In the genomic region with DNA sequence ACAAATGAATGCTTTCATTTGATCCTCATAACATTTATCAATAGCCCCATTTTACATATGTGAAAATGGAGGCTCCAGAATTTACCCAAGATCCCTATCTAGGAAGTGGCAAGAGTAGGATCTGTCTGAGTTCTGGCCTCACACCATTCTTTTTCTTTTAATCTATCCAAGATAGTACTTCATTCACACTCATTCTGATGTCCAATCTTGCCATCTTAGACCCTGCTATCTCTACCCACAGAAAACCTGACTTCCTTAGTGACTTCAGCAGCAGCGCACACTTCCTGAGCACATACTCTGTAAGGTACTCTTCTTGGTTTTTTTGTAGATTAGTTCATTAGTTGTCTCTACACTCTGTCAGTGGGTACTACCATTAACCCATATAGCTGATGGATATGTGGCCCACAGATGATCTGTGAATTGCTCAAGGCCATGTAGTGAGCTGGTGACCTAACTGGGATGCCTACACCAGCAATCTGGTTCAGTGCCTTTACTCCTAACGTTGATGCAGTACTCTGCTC, we compare ENCODE assay signal across 10 cellular contexts. TPM values are rescaled to one million over a fixed set of nuclear protein-coding genes. Genes with fewer than 3 reads are reported as not detected.
DNase-seq lines count a peak whose midpoint lies in the region; ATAC-seq, FAIRE-seq and TF ChIP-seq lines count a peak whose summit lies in the region.
"Had no signal": no experiment of that assay in that cellular context is flagged by ENCODE, and none has a peak within 500 bp of the region (broad histone marks: within the 10 kb centered on the region; RNA-seq: fewer than 3 reads in every experiment).

No MANE protein-coding gene starts in this region.

- H3K27ac ChIP-seq in CD8-positive, alpha-beta memory T cell (ENCODE audit: low read depth, low read length): peak overlapping the region; percentile 86
- peak overlapping the region; percentile 81 for H3K27ac ChIP-seq in OCI-LY7 (ENCODE audit: low read depth, low read length, poor library complexity, severe bottlenecking)
- peak overlapping the region; percentile 74 to 100 (median 99) for H3K27ac ChIP-seq in dorsolateral prefrontal cortex
- H3K27ac ChIP-seq in psoas muscle: peak overlapping the region; percentile 60
- H3K27ac ChIP-seq in neuronal stem cell (replicated peaks; ENCODE audit: low read length): no peak overlapping the region

- no peak overlapping the region for H2BK5ac ChIP-seq in neuronal stem cell (ENCODE audit: low read length)

- no peak for DNase-seq in CD8-positive, alpha-beta memory T cell
- DNase-seq in OCI-LY7 (ENCODE audit: low spot score): no peak
- no peak for DNase-seq in dorsolateral prefrontal cortex
- DNase-seq in psoas muscle: no peak
- no peak for DNase-seq in GM03348 (ENCODE audit: low spot score)
- no peak for DNase-seq in GM12892 (ENCODE audit: insufficient read length)
- no peak for DNase-seq in neuronal stem cell (ENCODE audit: low spot score)
- DNase-seq: NCI-H1092 treated with DMSO at 0.1 percent for 48 hours, SIG-M5 had no signal

- H3K4me1 ChIP-seq in CD8-positive, alpha-beta memory T cell (ENCODE audit: insufficient read depth, low read length): peaks cover 73% of the 10 kb centered on the region
- H3K4me1 ChIP-seq in OCI-LY7 (ENCODE audit: insufficient read depth, low read length, poor library complexity, severe bottlenecking) (peaks cover 59% of the 10 kb centered on the region), psoas muscle (peaks cover 85% of the 10 kb centered on the region), neuronal stem cell (ENCODE audit: control insufficient read depth in 2 of 2, insufficient read depth in 1 of 2, low read depth in 1 of 2, low read length in 2 of 2) (peaks cover 10 to 17% of the 10 kb centered on the region in 2 donors)

- no peaks in the 10 kb centered on the region for H4K20me1 ChIP-seq in OCI-LY7 (ENCODE audit: insufficient read depth, low read length)

- peaks cover 22% of the 10 kb centered on the region; the same call in 1 of the 2 replicates for H3K79me2 ChIP-seq in OCI-LY7 (ENCODE audit: insufficient read depth, low read depth, low read length)

- H3K27ac Mint-ChIP-seq in CD8-positive, alpha-beta memory T cell: peak overlapping the region; percentile 95 to 100 (median 98)

- no TSS peak for BruUV-seq in OCI-LY7 (replicated peaks; lab: Mats Ljungman, UMichigan)

- CTCF ChIA-PET in CD8-positive, alpha-beta memory T cell (lab: Charles Lee): interaction anchor here (1.0 to 12.2 kb wide), 7 partner anchors 10 to 61 kb away, joined by 3 to 138 read pairs (median 8); a partner anchor contains a TSS
- CTCF ChIA-PET in OCI-LY7 (lab: Charles Lee; ENCODE audit: unreplicated experiment): interaction anchor here (0.7 to 2.0 kb wide), 5 partner anchors 9 to 12 kb away, joined by 3 to 10 read pairs (median 4); no protein-coding TSS in a partner anchor

- peak overlapping the region; percentile 80 for H3K4me3 ChIP-seq in CD8-positive, alpha-beta memory T cell (ENCODE audit: low read length)
- no peak overlapping the region for H3K4me3 ChIP-seq in OCI-LY7 (ENCODE audit: low read depth, low read length, poor library complexity, severe bottlenecking)
- no peak overlapping the region for H3K4me3 ChIP-seq in dorsolateral prefrontal cortex
- no peak overlapping the region for H3K4me3 ChIP-seq in psoas muscle
- H3K4me3 ChIP-seq in neuronal stem cell (ENCODE audit: low read length in 2 of 2): no peak overlapping the region

- no peaks in the 10 kb centered on the region for H3K27me3 Mint-ChIP-seq in CD8-positive, alpha-beta memory T cell

- H3K14ac ChIP-seq in neuronal stem cell (ENCODE audit: low read length): no peak overlapping the region

- no peaks in the 10 kb centered on the region for H3K9me3 Mint-ChIP-seq in CD8-positive, alpha-beta memory T cell

- H3K9ac ChIP-seq in neuronal stem cell (ENCODE audit: low read depth, low read length, poor library complexity): no peak overlapping the region

- peaks cover 2 to 16% (median 7%) of the 10 kb centered on the region in 3 donors for H3K36me3 Mint-ChIP-seq in CD8-positive, alpha-beta memory T cell

- no peak overlapping the region for H3K4ac ChIP-seq in neuronal stem cell (ENCODE audit: low read length)

- H3K79me1 ChIP-seq in neuronal stem cell (ENCODE audit: low read depth, low read length): peaks cover 7% of the 10 kb centered on the region

- H3K4me2 ChIP-seq in OCI-LY7 (ENCODE audit: low read length) (peak overlapping the region; percentile 88), neuronal stem cell (ENCODE audit: insufficient read depth, low read length, poor library complexity, severe bottlenecking) (no peak overlapping the region)

- H4K8ac ChIP-seq in neuronal stem cell (ENCODE audit: low read depth, low read length): no peak overlapping the region

- H3K9me3 ChIP-seq in CD8-positive, alpha-beta memory T cell (ENCODE audit: low read length): no peaks in the 10 kb centered on the region
- H3K9me3 ChIP-seq in OCI-LY7 (ENCODE audit: low read length) (no peaks in the 10 kb centered on the region), psoas muscle (no peaks in the 10 kb centered on the region), neuronal stem cell (replicated peaks in 1 of 2; ENCODE audit: control insufficient read depth in 2 of 2, insufficient read depth in 1 of 2, low read depth in 1 of 2, low read length in 2 of 2) (no peaks in the 10 kb centered on the region)

- POLR2A ChIA-PET in CD8-positive, alpha-beta memory T cell (lab: Charles Lee): interaction anchor here (0.8 to 3.0 kb wide), 2 partner anchors 46 to 49 kb away, joined by 3 to 35 read pairs; a partner anchor contains a TSS
- POLR2A ChIA-PET in OCI-LY7 (lab: Charles Lee): interaction anchor here (0.6 to 4.3 kb wide), 9 partner anchors 9 to 48 kb away, joined by 3 to 34 read pairs (median 5); no protein-coding TSS in a partner anchor

- H3K36me3 ChIP-seq in CD8-positive, alpha-beta memory T cell (ENCODE audit: insufficient read depth, low read length): no peaks in the 10 kb centered on the region
- H3K36me3 ChIP-seq in OCI-LY7 (ENCODE audit: insufficient read depth, low read length) (peaks cover 52% of the 10 kb centered on the region), psoas muscle (ENCODE audit: insufficient read depth in 1 of 2, low read depth in 1 of 2) (peaks cover 4 to 10% of the 10 kb centered on the region in 2 donors), neuronal stem cell (replicated peaks in 1 of 2; ENCODE audit: control insufficient read depth in 2 of 2, insufficient read depth in 2 of 2, low read length in 2 of 2) (peaks cover 0 to 57% of the 10 kb centered on the region in 2 donors)

- no peaks in the 10 kb centered on the region for H3K27me3 ChIP-seq in CD8-positive, alpha-beta memory T cell (ENCODE audit: insufficient read depth, low read length, poor library complexity, severe bottlenecking)
- no peaks in the 10 kb centered on the region for H3K27me3 ChIP-seq in dorsolateral prefrontal cortex
- no peaks in the 10 kb centered on the region for H3K27me3 ChIP-seq in psoas muscle (ENCODE audit: insufficient read depth in 3 of 3, low read length in 2 of 3)
- H3K27me3 ChIP-seq in neuronal stem cell (ENCODE audit: control insufficient read depth in 3 of 3, insufficient read depth in 3 of 3, low read depth in 1 of 3, low read length in 3 of 3): no peaks in the 10 kb centered on the region

- no peak for TF ChIP-seq CTCF in OCI-LY7 (conservative IDR thresholded peaks at IDR 0.05; ENCODE audit: low read length)
- TF ChIP-seq CTCF in dorsolateral prefrontal cortex (IDR thresholded peaks at IDR 0.05 in 54 of 56, conservative IDR thresholded peaks at IDR 0.05 in 2 of 56; ENCODE audit: low read depth in 1 of 56, partially characterized antibody in 56 of 56): no peak
- no peak for TF ChIP-seq CTCF in psoas muscle (IDR thresholded peaks at IDR 0.05)

- H3K4me1 Mint-ChIP-seq in CD8-positive, alpha-beta memory T cell: peaks cover 77 to 87% (median 78%) of the 10 kb centered on the region in 3 donors

- WGBS in psoas muscle, 3 donors: 56 to 70% (median 61%) methylated on average over 2 of the region's 2 CpGs
- WGBS in neuronal stem cell (ENCODE audit: extremely low coverage in 2 of 2, insufficient read length in 2 of 2, insufficient replicate concordance in 1 of 2), 2 donors: no CpG with 5 or more reads among the region's 2 CpGs

- H2BK12ac ChIP-seq in neuronal stem cell (ENCODE audit: low read length): no peak overlapping the region

- H2BK15ac ChIP-seq in neuronal stem cell (ENCODE audit: low read length): no peak overlapping the region

- peak overlapping the region; percentile 88 to 97 (median 94) for H3K4me3 Mint-ChIP-seq in CD8-positive, alpha-beta memory T cell

- intact Hi-C loops in OCI-LY7 (cut with micrococcal nuclease; ENCODE audit: unreplicated experiment) (no loop called here), dorsolateral prefrontal cortex (cut with DNase I) (no loop called here), psoas muscle (cut with DNase I) (no loop called here)

- no peak overlapping the region for H4K91ac ChIP-seq in neuronal stem cell (ENCODE audit: low read depth, low read length, poor library complexity)

- FAIRE-seq in GM12892 (lab: Jason Lieb, UNC): no peak

- H3K9me2 ChIP-seq in OCI-LY7 (ENCODE audit: insufficient read depth, low read length): no peaks in the 10 kb centered on the region

- H2AK5ac ChIP-seq in neuronal stem cell (ENCODE audit: low read depth, low read length): no peak overlapping the region

- H2AFZ ChIP-seq in OCI-LY7 (ENCODE audit: low read length) (no peak overlapping the region), neuronal stem cell (ENCODE audit: low read length) (no peak overlapping the region)

- TF ChIP-seq POLR2A in GM12892 (IDR thresholded peaks at IDR 0.05; ENCODE audit: low read depth, low read length): no peak

- H2BK120ac ChIP-seq in neuronal stem cell (ENCODE audit: low read depth, low read length): no peak overlapping the region

- no peak for ATAC-seq in psoas muscle
- no peak for ATAC-seq in HG03175 (IDR thresholded peaks at IDR 0.05; ENCODE audit: unreplicated experiment)

- no peak overlapping the region for H3K23ac ChIP-seq in neuronal stem cell (ENCODE audit: low read depth, low read length, poor library complexity)

- H3K18ac ChIP-seq in neuronal stem cell (ENCODE audit: low read length): no peak overlapping the region

RNA-seq across cellular contexts. Expression of a gene that starts 36.3 kb away (rescaled TPM):
- not detected for total RNA-seq in CD8-positive, alpha-beta memory T cell
- not detected for polyA plus RNA-seq in CD8-positive, alpha-beta memory T cell
- not detected in 2 replicates for total RNA-seq in OCI-LY7 (2014; rRNA removed; shearing (Covaris generic))
- total RNA-seq in OCI-LY7 (2022) (not detected in 2 replicates), dorsolateral prefrontal cortex (1 to 10 TPM in 73 of 120 experiments, under 1 TPM in 16, not detected in 31; 0.66 to 5.5 (median 1.8) TPM), psoas muscle (1 to 10 TPM; 3.5 to 8.1 (median 5.0) TPM)
- polyA plus RNA-seq in psoas muscle: 10 to 100 TPM in 2 of 3 donors, 1 to 10 TPM in 1; 7.0 to 13.2 (median 11.9) TPM
- not detected for polyA plus RNA-seq in GM12892 (2012; ENCODE audit: missing spikeins)
- 0.10 TPM for polyA plus RNA-seq in neuronal stem cell (2013, experiment 1 of 2)
- polyA plus RNA-seq in neuronal stem cell (2013, experiment 2 of 2): not detected

RNA-seq across cellular contexts. Expression of a gene that starts 48.7 kb away (rescaled TPM):
- 100 to 1,000 TPM; 328 TPM for total RNA-seq in CD8-positive, alpha-beta memory T cell
- polyA plus RNA-seq in CD8-positive, alpha-beta memory T cell: 32.1 TPM
- 83.2 and 88.8 TPM in 2 replicates for total RNA-seq in OCI-LY7 (2014; rRNA removed; shearing (Covaris generic))
- 64.2 and 71.5 TPM in 2 replicates for total RNA-seq in OCI-LY7 (2022)
- 100 to 1,000 TPM in 77 of 120 experiments, 10 to 100 TPM in 43; 79.5 to 144 (median 103) TPM for total RNA-seq in dorsolateral prefrontal cortex
- 10 to 100 TPM; 34.5 to 95.1 (median 76.3) TPM for total RNA-seq in psoas muscle
- polyA plus RNA-seq in psoas muscle: 100 to 1,000 TPM in 1 of 3 donors, 10 to 100 TPM in 2; 42.3 to 204 (median 48.2) TPM
- polyA plus RNA-seq in GM12892 (2012; ENCODE audit: missing spikeins): 45.0 TPM
- 37.9 TPM for polyA plus RNA-seq in neuronal stem cell (2013, experiment 1 of 2)
- polyA plus RNA-seq in neuronal stem cell (2013, experiment 2 of 2): 38.2 TPM
